Comparison of ENCODE assay signal across 33 cellular contexts in genomic region chr20:23268792-23269354, GRCh38.
DNase-seq lines count a peak whose midpoint lies in the region; ATAC-seq and TF ChIP-seq lines count a peak whose summit lies in the region.
"Had no signal": no experiment of that assay in that cellular context is flagged by ENCODE, and none has a peak within 500 bp of the region (broad histone marks: within the 10 kb centered on the region; RNA-seq: fewer than 3 reads in every experiment).

No MANE protein-coding gene starts in this region.

- no peaks in the 10 kb centered on the region for H3K36me3 ChIP-seq in HEK293 (ENCODE audit: control insufficient read depth in 2 of 2, insufficient read depth in 1 of 2, low read length in 2 of 2)
- no peaks in the 10 kb centered on the region for H3K36me3 ChIP-seq in brain microvascular endothelial cell (replicated peaks)
- H3K36me3 ChIP-seq in mesendoderm (ENCODE audit: control insufficient read depth, insufficient read depth, low read length) = no peaks in the 10 kb centered on the region
- no peaks in the 10 kb centered on the region for H3K36me3 ChIP-seq in naive thymus-derived CD4-positive, alpha-beta T cell (ENCODE audit: control insufficient read depth in 2 of 3, insufficient read depth in 3 of 3, low read length in 3 of 3)
- H3K36me3 ChIP-seq: adrenal gland, breast epithelium, ovary, Peyer's patch had no signal

- no peak overlapping the region for H2BK120ac ChIP-seq in mesendoderm (ENCODE audit: low read depth, low read length)

- H3K4me3 ChIP-seq in HEK293 (ENCODE audit: low read depth, low read length) (no peak overlapping the region), brain microvascular endothelial cell (ENCODE audit: low read depth, low read length) (no peak overlapping the region), mesendoderm (ENCODE audit: low read length) (no peak overlapping the region)
- H3K4me3 ChIP-seq in naive thymus-derived CD4-positive, alpha-beta T cell (ENCODE audit: low read length) = no peak overlapping the region
- H3K4me3 ChIP-seq: adrenal gland, breast epithelium, GM23248, lung, ovary, Peyer's patch had no signal

- no peaks in the 10 kb centered on the region for H3K4me1 ChIP-seq in HEK293 (ENCODE audit: control insufficient read depth, insufficient read depth, low read length)
- H3K4me1 ChIP-seq in mesendoderm (ENCODE audit: control insufficient read depth, low read depth, low read length) = no peaks in the 10 kb centered on the region
- H3K4me1 ChIP-seq in naive thymus-derived CD4-positive, alpha-beta T cell (ENCODE audit: control insufficient read depth in 2 of 2, insufficient read depth in 2 of 2, low read length in 2 of 2) = no peaks in the 10 kb centered on the region
- H3K4me1 ChIP-seq: adrenal gland, breast epithelium, Peyer's patch had no signal

- H3K4ac ChIP-seq in mesendoderm (ENCODE audit: low read depth, low read length) = no peak overlapping the region

- in situ Hi-C loops in brain microvascular endothelial cell (cut with HindIII; ENCODE audit: low pct_ligation_motif_present, low sequenced_read_pairs) = no loop called here

- H3K79me1 ChIP-seq in mesendoderm (ENCODE audit: low read length) = no peaks in the 10 kb centered on the region

- no peak overlapping the region for H3K27ac Mint-ChIP-seq in naive thymus-derived CD4-positive, alpha-beta T cell
- H3K27ac Mint-ChIP-seq in natural killer cell treated with Interleukin-12 subunit alpha and Interleukin-12 subunit beta and Interleukin-15 and Interleukin-18, amount 100 ng/mL, for 72 hours = no peak overlapping the region
- H3K27ac Mint-ChIP-seq: activated CD4-positive, alpha-beta memory T cell treated with anti-CD3 and anti-CD28 coated beads, Interleukin-2, amount 10 ng/mL, durations not matched to agents 7 days and 5 days; activated naive CD4-positive, alpha-beta T cell treated with anti-CD3 and anti-CD28 coated beads for 36 hours; activated T-helper 1 cell treated with anti-CD3 and anti-CD28 coated beads, Interleukin-12 subunit alpha, Interleukin-12 subunit beta, Interleukin-2, Interleukin-4 antibody, amounts not matched to agents 30 ng/mL and 10 ng/mL and 1 ng/mL, durations not matched to agents 14 hours and 24 hours and 36 hours; HFFc6; stimulated activated naive B cell treated with anti-CD40 and anti-IgM and Interleukin-4, amounts not matched to agents 10 μg/mL and 1 μg/mL and 100 μg/mL, for 72 hours had no signal

- no peak overlapping the region for H4K5ac ChIP-seq in mesendoderm (ENCODE audit: low read length)

- CTCF ChIA-PET in HEK293 (lab: Yijun Ruan, JAX) = interaction anchor here (0.6 kb wide), 1 partner anchor 117 kb away, joined by 3 read pairs; no protein-coding TSS in a partner anchor
- CTCF ChIA-PET in naive thymus-derived CD4-positive, alpha-beta T cell (lab: Charles Lee) = no interaction called here

- H3K4me1 Mint-ChIP-seq in naive thymus-derived CD4-positive, alpha-beta T cell = no peaks in the 10 kb centered on the region
- H3K4me1 Mint-ChIP-seq in natural killer cell treated with Interleukin-12 subunit alpha and Interleukin-12 subunit beta and Interleukin-15 and Interleukin-18, amount 100 ng/mL, for 72 hours (ENCODE audit: low read depth in 2 of 2) = no peaks in the 10 kb centered on the region
- H3K4me1 Mint-ChIP-seq: activated CD4-positive, alpha-beta memory T cell treated with anti-CD3 and anti-CD28 coated beads, Interleukin-2, amount 10 ng/mL, durations not matched to agents 7 days and 5 days; stimulated activated naive B cell treated with anti-CD40 and anti-IgM and Interleukin-4, amounts not matched to agents 10 μg/mL and 1 μg/mL and 100 μg/mL, for 72 hours had no signal

- no peak overlapping the region for H3K4me2 ChIP-seq in mesendoderm (ENCODE audit: low read length)
- H3K4me2 ChIP-seq: KMS-11 had no signal

- H2BK5ac ChIP-seq in mesendoderm (ENCODE audit: low read length) = no peak overlapping the region

- DNase-seq in LHCN-M2 (ENCODE audit: low read depth) = peak; percentile 9
- no peak for DNase-seq in brain microvascular endothelial cell
- peak; percentile 39 for DNase-seq in mesendoderm
- no peak for DNase-seq in NCI-H1092 (lab: John Stamatoyannopoulos, UW)
- DNase-seq in naive thymus-derived CD4-positive, alpha-beta T cell = no peak
- no peak for DNase-seq in natural killer cell treated with Interleukin-12 subunit alpha and Interleukin-12 subunit beta and Interleukin-15 and Interleukin-18, amount 100 ng/mL, for 72 hours (ENCODE audit: low spot score)
- DNase-seq: activated CD4-positive, alpha-beta memory T cell treated with anti-CD3 and anti-CD28 coated beads, Interleukin-2, amount 10 ng/mL, durations not matched to agents 7 days and 5 days; activated CD8-positive, alpha-beta memory T cell treated with anti-CD3 and anti-CD28 coated beads, Interleukin-2, amount 50 U/mL, for 4 hours; activated naive CD4-positive, alpha-beta T cell treated with anti-CD3 and anti-CD28 coated beads for 36 hours; adrenal gland; effector CD8-positive, alpha-beta T cell; erythroblast; glutamatergic neuron; GM23248; HFFc6; kidney; MM.1S; NCI-H1417; NCI-H2029 treated with DMSO at 0.1 percent for 48 hours; NCI-H2227 treated with DMSO at 0.1 percent for 48 hours; NCI-H526 treated with DMSO at 0.1 percent for 48 hours; nephron progenitor cell; ovary; Peyer's patch; stimulated activated naive B cell treated with anti-CD40 and anti-IgM and Interleukin-4, amounts not matched to agents 10 μg/mL and 1 μg/mL and 100 μg/mL, for 72 hours; SW 1271 had no signal

- WGBS in mesendoderm (ENCODE audit: extremely low coverage, insufficient coverage, low lambda C conversion rate) = no CpG with 5 or more reads among the region's 4 CpGs

- no peak for TF ChIP-seq CTCF in HEK293 (tag by site-specific recombination; IDR thresholded peaks at IDR 0.05)
- no peak for TF ChIP-seq CTCF in brain microvascular endothelial cell (IDR thresholded peaks at IDR 0.05; ENCODE audit: low read depth, low read length, missing control alignments)

- H3K9me3 ChIP-seq in HEK293 (ENCODE audit: control insufficient read depth, insufficient read depth, low read depth, low read length) = no peaks in the 10 kb centered on the region
- peaks cover 0 to 8% (median 0%) of the 10 kb centered on the region in 3 experiments for H3K9me3 ChIP-seq in naive thymus-derived CD4-positive, alpha-beta T cell (ENCODE audit: control insufficient read depth in 2 of 3, low read length in 3 of 3)
- H3K9me3 ChIP-seq: adrenal gland, breast epithelium, ovary, Peyer's patch had no signal

- H3K27me3 ChIP-seq in brain microvascular endothelial cell (replicated peaks) (no peaks in the 10 kb centered on the region), mesendoderm (ENCODE audit: insufficient read depth, low read length, poor library complexity) (no peaks in the 10 kb centered on the region)
- no peaks in the 10 kb centered on the region for H3K27me3 ChIP-seq in naive thymus-derived CD4-positive, alpha-beta T cell (ENCODE audit: control insufficient read depth in 2 of 2, insufficient read depth in 2 of 2, low read length in 2 of 2)
- H3K27me3 ChIP-seq: adrenal gland, breast epithelium, ovary, Peyer's patch had no signal

- intact Hi-C loops in naive thymus-derived CD4-positive, alpha-beta T cell (cut with micrococcal nuclease) = no loop called here

- no peak overlapping the region for H3K4me3 Mint-ChIP-seq in naive thymus-derived CD4-positive, alpha-beta T cell
- no peak overlapping the region for H3K4me3 Mint-ChIP-seq in natural killer cell treated with Interleukin-12 subunit alpha and Interleukin-12 subunit beta and Interleukin-15 and Interleukin-18, amount 100 ng/mL, for 72 hours
- H3K4me3 Mint-ChIP-seq: activated CD4-positive, alpha-beta memory T cell treated with anti-CD3 and anti-CD28 coated beads, Interleukin-2, amount 10 ng/mL, durations not matched to agents 7 days and 5 days; activated naive CD4-positive, alpha-beta T cell treated with anti-CD3 and anti-CD28 coated beads for 36 hours; activated T-helper 1 cell treated with anti-CD3 and anti-CD28 coated beads, Interleukin-12 subunit alpha, Interleukin-12 subunit beta, Interleukin-2, Interleukin-4 antibody, amounts not matched to agents 30 ng/mL and 10 ng/mL and 1 ng/mL, durations not matched to agents 14 hours and 24 hours and 36 hours; HFFc6; nephron progenitor cell; stimulated activated naive B cell treated with anti-CD40 and anti-IgM and Interleukin-4, amounts not matched to agents 10 μg/mL and 1 μg/mL and 100 μg/mL, for 72 hours had no signal

- ATAC-seq in HG03521 (IDR thresholded peaks at IDR 0.05; ENCODE audit: unreplicated experiment) = no peak
- ATAC-seq in naive thymus-derived CD4-positive, alpha-beta T cell = no peak
- no peak for ATAC-seq in natural killer cell treated with Interleukin-12 subunit alpha and Interleukin-12 subunit beta and Interleukin-15 and Interleukin-18, amount 100 ng/mL, for 72 hours
- ATAC-seq: stimulated activated naive B cell treated with anti-CD40 and anti-IgM and Interleukin-4, amounts not matched to agents 10 μg/mL and 1 μg/mL and 100 μg/mL, for 72 hours had no signal

- H2AK5ac ChIP-seq in mesendoderm (ENCODE audit: low read length) = no peak overlapping the region

- no peak overlapping the region for H3K56ac ChIP-seq in mesendoderm (ENCODE audit: low read length)

- H3K18ac ChIP-seq in mesendoderm (ENCODE audit: low read length) = no peak overlapping the region

- no peak overlapping the region for H3K27ac ChIP-seq in HEK293 (ENCODE audit: extremely low read depth, low read depth, low read length)
- peak overlapping the region; percentile 96 for H3K27ac ChIP-seq in brain microvascular endothelial cell
- H3K27ac ChIP-seq in mesendoderm (ENCODE audit: low read depth, low read length) = no peak overlapping the region
- no peak overlapping the region for H3K27ac ChIP-seq in naive thymus-derived CD4-positive, alpha-beta T cell (ENCODE audit: low read depth, low read length)
- H3K27ac ChIP-seq: C4-2B, GM23248, KMS-11, ovary had no signal

- no peak overlapping the region for H2BK15ac ChIP-seq in mesendoderm (replicated peaks; ENCODE audit: low read depth)

- H3K9me3 Mint-ChIP-seq in naive thymus-derived CD4-positive, alpha-beta T cell = peaks cover 0 to 21% (median 9%) of the 10 kb centered on the region in 11 donors
- peaks cover under 1% of the 10 kb centered on the region for H3K9me3 Mint-ChIP-seq in natural killer cell treated with Interleukin-12 subunit alpha and Interleukin-12 subunit beta and Interleukin-15 and Interleukin-18, amount 100 ng/mL, for 72 hours

- H3K27me3 Mint-ChIP-seq in naive thymus-derived CD4-positive, alpha-beta T cell = peaks cover 0 to 13% (median 0%) of the 10 kb centered on the region in 5 donors
- peaks cover 3 to 9% of the 10 kb centered on the region in 2 donors for H3K27me3 Mint-ChIP-seq in natural killer cell treated with Interleukin-12 subunit alpha and Interleukin-12 subunit beta and Interleukin-15 and Interleukin-18, amount 100 ng/mL, for 72 hours
- H3K27me3 Mint-ChIP-seq: activated CD4-positive, alpha-beta memory T cell treated with anti-CD3 and anti-CD28 coated beads, Interleukin-2, amount 10 ng/mL, durations not matched to agents 7 days and 5 days had no signal

- no peak overlapping the region for H4K8ac ChIP-seq in mesendoderm (ENCODE audit: low read depth, low read length)

- no peak overlapping the region for H3K9ac ChIP-seq in mesendoderm (ENCODE audit: low read length)
- H3K9ac ChIP-seq: GM23248, KMS-11 had no signal

- H3K79me2 ChIP-seq in mesendoderm (ENCODE audit: control insufficient read depth, insufficient read depth, low read length) = no peaks in the 10 kb centered on the region

- POLR2A ChIA-PET in HEK293 (lab: Yijun Ruan, JAX) = no interaction called here
- POLR2A ChIA-PET in naive thymus-derived CD4-positive, alpha-beta T cell (lab: Charles Lee) = no interaction called here

- no peak overlapping the region for H3K23ac ChIP-seq in mesendoderm (ENCODE audit: low read length)

- H3K36me3 Mint-ChIP-seq in naive thymus-derived CD4-positive, alpha-beta T cell = no peaks in the 10 kb centered on the region
- no peaks in the 10 kb centered on the region for H3K36me3 Mint-ChIP-seq in natural killer cell treated with Interleukin-12 subunit alpha and Interleukin-12 subunit beta and Interleukin-15 and Interleukin-18, amount 100 ng/mL, for 72 hours

Comparison
In these comparisons a context has a peak if more than half of its experiments do, and no peak if none do; other contexts are left out.
1. DNase-seq: peak in LHCN-M2 (single experiment) and mesendoderm (single experiment); none in brain microvascular endothelial cell (single experiment), NCI-H1092 (single experiment), naive thymus-derived CD4-positive, alpha-beta T cell (0 of 9) and natural killer cell treated with Interleukin-12 subunit alpha and Interleukin-12 subunit beta and Interleukin-15 and Interleukin-18, amount 100 ng/mL, for 72 hours (single experiment).